29 cellular contexts compared by ENCODE assay signal in the genomic region with DNA sequence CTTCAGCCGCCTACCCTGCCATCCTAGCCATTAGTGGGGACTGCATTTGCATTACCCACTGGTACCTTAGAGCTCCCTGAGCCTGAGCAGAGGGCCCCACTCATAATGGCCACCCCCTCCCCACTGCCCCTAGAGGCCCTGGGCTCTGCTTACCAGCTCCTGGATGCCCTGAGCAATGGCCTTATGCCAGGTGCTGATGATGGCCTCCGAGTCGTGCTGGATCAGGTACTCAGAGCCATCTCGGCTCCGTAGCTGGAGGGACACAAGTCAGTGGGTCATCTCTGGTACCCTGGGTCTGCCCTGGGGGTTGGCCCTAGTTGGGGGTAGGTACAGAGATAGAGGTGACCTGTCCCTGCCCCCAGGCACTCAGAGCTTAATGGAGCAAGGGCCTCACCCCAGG.
"Had no signal": no experiment of that assay in that cellular context is flagged by ENCODE, and none has a peak within 500 bp of the region (broad histone marks: within the 10 kb centered on the region; RNA-seq: fewer than 3 reads in every experiment).

No MANE protein-coding gene starts in this region.

- H3K4me1 ChIP-seq: Peyer's patch had no signal

- H3K9me3 ChIP-seq: Peyer's patch had no signal

- H3K27me3 ChIP-seq: brain microvascular endothelial cell, Peyer's patch had no signal

- H3K4me3 ChIP-seq: Peyer's patch, SK-N-MC had no signal

- H3K36me3 ChIP-seq: brain microvascular endothelial cell had no signal

- ATAC-seq: activated CD8-positive, alpha-beta T cell treated with anti-CD3 and anti-CD28 coated beads for 36 hours; activated T-cell treated with anti-CD3 and anti-CD28 coated beads, Interleukin-2, amount 50 U/mL, for 4 hours; PC-3; Right ventricle myocardium inferior had no signal

- H3K27ac Mint-ChIP-seq: activated CD4-positive, alpha-beta T cell treated with anti-CD3 and anti-CD28 coated beads, Interleukin-2, amount 10 ng/mL, durations not matched to agents 24 days and 14 days; activated CD8-positive, alpha-beta T cell treated with anti-CD3 and anti-CD28 coated beads for 36 hours; activated naive CD4-positive, alpha-beta T cell treated with anti-CD3 and anti-CD28 coated beads, Interleukin-2, amount 10 ng/mL, durations not matched to agents 7 days and 5 days; activated T-helper 1 cell treated with anti-CD3 and anti-CD28 coated beads, Interleukin-12 subunit alpha, Interleukin-12 subunit beta, Interleukin-2, Interleukin-4 antibody, amounts not matched to agents 30 ng/mL and 10 ng/mL and 1 ng/mL, durations not matched to agents 14 hours and 24 hours and 36 hours had no signal

- H3K4me3 Mint-ChIP-seq: activated CD4-positive, alpha-beta T cell treated with anti-CD3 and anti-CD28 coated beads, Interleukin-2, amount 10 ng/mL, durations not matched to agents 24 days and 14 days; activated CD8-positive, alpha-beta T cell treated with anti-CD3 and anti-CD28 coated beads for 36 hours; activated naive CD4-positive, alpha-beta T cell treated with anti-CD3 and anti-CD28 coated beads, Interleukin-2, amount 10 ng/mL, durations not matched to agents 7 days and 5 days; activated naive CD8-positive, alpha-beta T cell treated with anti-CD3 and anti-CD28 coated beads for 36 hours; activated T-cell treated with anti-CD3 and anti-CD28 coated beads, Interleukin-2, amount 50 U/mL, for 4 hours; activated T-helper 1 cell treated with anti-CD3 and anti-CD28 coated beads, Interleukin-12 subunit alpha, Interleukin-12 subunit beta, Interleukin-2, Interleukin-4 antibody, amounts not matched to agents 30 ng/mL and 10 ng/mL and 1 ng/mL, durations not matched to agents 14 hours and 24 hours and 36 hours had no signal

- H3K27ac ChIP-seq: brain microvascular endothelial cell, Peyer's patch, SK-N-MC had no signal

- H3K27me3 Mint-ChIP-seq: activated CD4-positive, alpha-beta T cell treated with anti-CD3 and anti-CD28 coated beads, Interleukin-2, amount 10 ng/mL, durations not matched to agents 24 days and 14 days; activated CD8-positive, alpha-beta T cell treated with anti-CD3 and anti-CD28 coated beads for 36 hours; activated naive CD8-positive, alpha-beta T cell treated with anti-CD3 and anti-CD28 coated beads for 36 hours had no signal

- H3K4me1 Mint-ChIP-seq: activated CD4-positive, alpha-beta T cell treated with anti-CD3 and anti-CD28 coated beads, Interleukin-2, amount 10 ng/mL, durations not matched to agents 24 days and 14 days; activated naive CD4-positive, alpha-beta T cell treated with anti-CD3 and anti-CD28 coated beads, Interleukin-2, amount 10 ng/mL, durations not matched to agents 7 days and 5 days had no signal

- H3K9me3 Mint-ChIP-seq: activated CD4-positive, alpha-beta T cell treated with anti-CD3 and anti-CD28 coated beads, Interleukin-2, amount 10 ng/mL, durations not matched to agents 24 days and 14 days; activated CD8-positive, alpha-beta T cell treated with anti-CD3 and anti-CD28 coated beads for 36 hours; activated naive CD4-positive, alpha-beta T cell treated with anti-CD3 and anti-CD28 coated beads, Interleukin-2, amount 10 ng/mL, durations not matched to agents 7 days and 5 days; activated naive CD8-positive, alpha-beta T cell treated with anti-CD3 and anti-CD28 coated beads for 36 hours; activated T-cell treated with anti-CD3 and anti-CD28 coated beads, Interleukin-2, amount 50 U/mL, for 4 hours; activated T-helper 1 cell treated with anti-CD3 and anti-CD28 coated beads, Interleukin-12 subunit alpha, Interleukin-12 subunit beta, Interleukin-2, Interleukin-4 antibody, amounts not matched to agents 30 ng/mL and 10 ng/mL and 1 ng/mL, durations not matched to agents 14 hours and 24 hours and 36 hours had no signal

- DNase-seq: activated CD4-positive, alpha-beta T cell treated with anti-CD3 and anti-CD28 coated beads, Interleukin-2, amount 10 ng/mL, durations not matched to agents 24 days and 14 days; activated CD4-positive, alpha-beta T cell treated with anti-CD3 and anti-CD28 coated beads, Interleukin-2, amount 50 U/mL, for 4 hours; activated CD8-positive, alpha-beta T cell treated with anti-CD3 and anti-CD28 coated beads for 36 hours; activated gamma-delta T cell treated with Interleukin-2 at 50 U/mL for 16 hours; activated naive CD4-positive, alpha-beta T cell treated with anti-CD3 and anti-CD28 coated beads, Interleukin-2, amount 10 ng/mL, durations not matched to agents 7 days and 5 days; activated naive CD8-positive, alpha-beta T cell treated with anti-CD3 and anti-CD28 coated beads for 36 hours; activated T-cell treated with anti-CD3 and anti-CD28 coated beads, Interleukin-2, amount 50 U/mL, for 4 hours; amniotic stem cell; aorta; brain microvascular endothelial cell; central memory CD4-positive, alpha-beta T cell; NCI-H1092 treated with DMSO at 0.1 percent for 48 hours; NCI-H1417 treated with DMSO at 0.1 percent for 48 hours; NCI-H187 treated with DMSO at 0.1 percent for 48 hours; NCI-H2081; NCI-H2171 treated with DMSO at 0.1 percent for 48 hours; NCI-H2227 treated with DMSO at 0.1 percent for 48 hours; NCI-H446; NCI-H510A treated with DMSO at 0.1 percent for 48 hours; NCI-H526 treated with DMSO at 0.1 percent for 48 hours; NCI-H82; NK-92 treated with Interleukin-12 subunit alpha and Interleukin-12 subunit beta, amount 100 ng/mL, for 24 hours; PC-3; RPMI8226; T1000 had no signal
